ENCODE assay signal across 10 cellular contexts in the genomic region with DNA sequence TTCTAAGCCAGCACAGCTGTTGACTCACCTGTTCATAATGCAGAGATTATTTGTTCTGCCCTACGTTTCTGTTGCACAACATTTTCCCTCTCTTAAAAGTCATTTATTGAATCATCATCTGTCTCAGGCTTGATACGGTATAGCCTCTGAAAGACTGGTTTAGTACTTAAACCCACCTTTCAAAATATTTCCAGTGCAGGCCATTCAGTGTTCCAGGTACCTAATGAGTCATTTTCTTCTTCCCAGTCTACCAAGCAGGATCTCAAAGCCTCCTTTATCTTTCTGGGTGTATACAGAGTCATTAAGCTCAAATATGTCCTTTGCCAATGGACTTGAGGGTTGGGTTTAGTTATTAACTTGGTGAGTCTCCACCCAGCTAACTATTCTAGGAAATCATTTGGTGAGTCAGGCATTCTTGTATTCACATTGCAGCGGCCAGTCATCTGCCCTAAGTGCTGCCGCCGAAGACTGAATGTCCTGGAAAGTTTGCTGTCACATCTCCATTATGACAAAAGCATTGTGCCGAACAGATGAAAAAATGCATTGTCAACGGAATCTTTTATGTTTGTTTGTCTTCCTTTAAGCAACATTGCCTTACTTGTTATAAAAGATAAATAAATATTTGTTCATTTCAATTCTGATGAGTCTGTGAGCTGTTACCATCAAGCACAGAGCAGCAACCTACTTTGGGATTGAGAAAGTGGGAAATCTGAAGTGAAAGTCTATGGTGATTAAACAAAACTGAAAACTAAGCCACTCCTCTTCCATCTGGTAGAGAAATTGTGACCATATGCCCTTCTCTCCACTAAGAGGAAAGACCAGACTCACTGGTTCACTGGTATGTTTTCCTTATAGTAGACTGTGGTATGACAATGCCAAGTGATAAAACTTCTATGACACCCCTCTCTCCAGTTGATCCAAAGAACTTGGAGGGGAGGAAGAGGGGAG. TPM values are rescaled to one million over a fixed set of nuclear protein-coding genes. Genes with fewer than 3 reads are reported as not detected.
DNase-seq lines count a peak whose midpoint lies in the region; ATAC-seq lines count a peak whose summit lies in the region.
"Had no signal": no experiment of that assay in that cellular context is flagged by ENCODE, and none has a peak within 500 bp of the region (broad histone marks: within the 10 kb centered on the region; RNA-seq: fewer than 3 reads in every experiment).

No MANE protein-coding gene starts in this region.

- no peaks in the 10 kb centered on the region for H3K36me3 Mint-ChIP-seq in T-helper 2 cell treated with Interferon-gamma antibody and Interleukin-4, amounts not matched to agents 5 μg/mL and 100 μg/mL, for 36 hours (ENCODE audit: low read depth)
- H3K36me3 Mint-ChIP-seq: activated naive CD4-positive, alpha-beta T cell treated with anti-CD3 and anti-CD28 coated beads, Interleukin-2, amount 10 ng/mL, durations not matched to agents 7 days and 5 days; immature natural killer cell had no signal

- H3K27me3 ChIP-seq in endocrine pancreas (ENCODE audit: control insufficient read depth, insufficient read depth, low read length) (no peaks in the 10 kb centered on the region), muscle layer of duodenum (ENCODE audit: low read depth, low read length) (no peaks in the 10 kb centered on the region)

- H3K9me3 Mint-ChIP-seq in T-helper 2 cell treated with Interferon-gamma antibody and Interleukin-4, amounts not matched to agents 5 μg/mL and 100 μg/mL, for 36 hours = no peaks in the 10 kb centered on the region
- H3K9me3 Mint-ChIP-seq: activated naive CD4-positive, alpha-beta T cell treated with anti-CD3 and anti-CD28 coated beads, Interleukin-2, amount 10 ng/mL, durations not matched to agents 7 days and 5 days had no signal

- H3K36me3 ChIP-seq in endocrine pancreas (ENCODE audit: control insufficient read depth, insufficient read depth, low read length) = no peaks in the 10 kb centered on the region
- no peaks in the 10 kb centered on the region for H3K36me3 ChIP-seq in muscle layer of duodenum (ENCODE audit: control insufficient read depth in 1 of 2, insufficient read depth in 2 of 2, low read length in 2 of 2)

- H3K4me1 ChIP-seq in endocrine pancreas (ENCODE audit: control insufficient read depth, insufficient read depth, low read length) = peaks cover 10% of the 10 kb centered on the region
- H3K4me1 ChIP-seq in muscle layer of duodenum (ENCODE audit: control insufficient read depth in 1 of 2, insufficient read depth in 2 of 2, low read length in 2 of 2) = no peaks in the 10 kb centered on the region

- no peaks in the 10 kb centered on the region for H3K9me3 ChIP-seq in endocrine pancreas (ENCODE audit: control insufficient read depth, low read length)
- no peaks in the 10 kb centered on the region for H3K9me3 ChIP-seq in muscle layer of duodenum (ENCODE audit: control insufficient read depth in 1 of 2, low read length in 2 of 2)

- DNase-seq in DMS 273 (lab: John Stamatoyannopoulos, UW; ENCODE audit: unreplicated experiment) (peak; percentile 74), LoVo (ENCODE audit: low spot score) (peak; percentile 90), occipital lobe (lab: John Stamatoyannopoulos, UW) (no peak)
- DNase-seq in NK-92 treated with Interleukin-12 subunit alpha and Interleukin-12 subunit beta, amount 100 ng/mL, for 24 hours (lab: John Stamatoyannopoulos, UW) = no peak
- DNase-seq in T-helper 2 cell treated with Interferon-gamma antibody and Interleukin-4, amounts not matched to agents 5 μg/mL and 100 μg/mL, for 36 hours (ENCODE audit: low spot score) = no peak
- DNase-seq: activated naive CD4-positive, alpha-beta T cell treated with anti-CD3 and anti-CD28 coated beads, Interleukin-2, amount 10 ng/mL, durations not matched to agents 7 days and 5 days; immature natural killer cell had no signal

- H3K27me3 Mint-ChIP-seq in T-helper 2 cell treated with Interferon-gamma antibody and Interleukin-4, amounts not matched to agents 5 μg/mL and 100 μg/mL, for 36 hours (ENCODE audit: low read depth) = peaks cover 23% of the 10 kb centered on the region

- no peak overlapping the region for H3K27ac Mint-ChIP-seq in T-helper 2 cell treated with Interferon-gamma antibody and Interleukin-4, amounts not matched to agents 5 μg/mL and 100 μg/mL, for 36 hours
- H3K27ac Mint-ChIP-seq: activated naive CD4-positive, alpha-beta T cell treated with anti-CD3 and anti-CD28 coated beads, Interleukin-2, amount 10 ng/mL, durations not matched to agents 7 days and 5 days; immature natural killer cell had no signal

- H3K27ac ChIP-seq in muscle layer of duodenum (ENCODE audit: low read length) = peak overlapping the region; percentile 70

- H3K4me3 Mint-ChIP-seq in T-helper 2 cell treated with Interferon-gamma antibody and Interleukin-4, amounts not matched to agents 5 μg/mL and 100 μg/mL, for 36 hours = no peak overlapping the region
- H3K4me3 Mint-ChIP-seq: activated naive CD4-positive, alpha-beta T cell treated with anti-CD3 and anti-CD28 coated beads, Interleukin-2, amount 10 ng/mL, durations not matched to agents 7 days and 5 days; immature natural killer cell had no signal

- H3K4me1 Mint-ChIP-seq in T-helper 2 cell treated with Interferon-gamma antibody and Interleukin-4, amounts not matched to agents 5 μg/mL and 100 μg/mL, for 36 hours (ENCODE audit: low read depth) = no peaks in the 10 kb centered on the region
- H3K4me1 Mint-ChIP-seq: activated naive CD4-positive, alpha-beta T cell treated with anti-CD3 and anti-CD28 coated beads, Interleukin-2, amount 10 ng/mL, durations not matched to agents 7 days and 5 days; immature natural killer cell had no signal

- H3K9ac ChIP-seq in endocrine pancreas (ENCODE audit: control insufficient read depth, insufficient read depth, low read length) = no peak overlapping the region

- peak overlapping the region; percentile 81 for H3K4me3 ChIP-seq in endocrine pancreas (ENCODE audit: control insufficient read depth, insufficient read depth, low read length)
- H3K4me3 ChIP-seq in muscle layer of duodenum (ENCODE audit: low read depth in 1 of 2, low read length in 2 of 2) = peak overlapping the region in 1 of 2 donors; percentile 7

- ATAC-seq in GM18868 (IDR thresholded peaks at IDR 0.05; ENCODE audit: unreplicated experiment) = no peak

RNA-seq across cellular contexts. Expression of a gene that starts 14.3 kb away (rescaled TPM):
- total RNA-seq in occipital lobe = 161 TPM

Comparison
In these comparisons a context has a peak if more than half of its experiments do, and no peak if none do; other contexts are left out.
1. DNase-seq: peak in DMS 273 (single experiment) and LoVo (single experiment); none in occipital lobe (single experiment), NK-92 treated with Interleukin-12 subunit alpha and Interleukin-12 subunit beta, amount 100 ng/mL, for 24 hours (single experiment) and T-helper 2 cell treated with Interferon-gamma antibody and Interleukin-4, amounts not matched to agents 5 μg/mL and 100 μg/mL, for 36 hours (single experiment).